25 cellular contexts compared by ENCODE assay signal in the genomic region with DNA sequence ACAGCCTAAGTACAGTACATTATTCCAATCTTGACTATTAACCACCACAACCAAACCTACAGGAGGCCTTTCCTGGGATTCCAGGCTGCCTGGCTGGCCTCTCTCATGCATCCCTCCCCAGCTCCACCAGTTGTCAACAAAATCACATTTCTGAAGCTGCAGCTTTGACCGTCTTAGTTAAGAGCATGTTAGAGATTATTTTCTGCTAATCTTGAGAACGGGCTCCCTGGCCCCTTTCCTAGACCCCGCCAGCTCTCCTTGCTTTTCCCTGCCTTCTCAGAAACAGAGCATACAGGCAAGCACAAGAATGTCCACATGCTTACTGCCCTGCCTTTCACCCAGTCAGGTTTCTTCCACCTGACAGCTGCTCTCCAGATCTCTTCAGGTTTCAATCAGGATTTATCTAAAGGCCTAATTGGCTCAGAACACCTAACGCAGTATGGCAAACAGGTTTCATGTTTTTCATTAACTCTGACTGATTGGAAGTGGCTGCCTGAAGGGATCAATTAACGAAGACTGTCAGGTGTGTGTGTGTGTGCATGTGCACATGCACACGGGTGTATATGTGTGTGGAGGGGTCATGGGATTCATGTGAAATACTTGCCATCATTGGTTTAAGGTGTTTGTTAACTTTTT.
"Had no signal": no experiment of that assay in that cellular context is flagged by ENCODE, and none has a peak within 500 bp of the region (broad histone marks: within the 10 kb centered on the region; RNA-seq: fewer than 3 reads in every experiment).

No MANE protein-coding gene starts in this region.

- ATAC-seq: activated CD8-positive, alpha-beta memory T cell treated with anti-CD3 and anti-CD28 coated beads, Interleukin-2, amount 10 ng/mL, durations not matched to agents 7 days and 5 days; activated CD8-positive, alpha-beta T cell treated with anti-CD3 and anti-CD28 coated beads for 36 hours; activated naive CD4-positive, alpha-beta T cell treated with anti-CD3 and anti-CD28 coated beads, Interleukin-2, amount 50 U/mL, for 72 hours; activated T-cell treated with anti-CD3 and anti-CD28 coated beads, Interleukin-2, amount 50 U/mL, for 72 hours; gastrocnemius medialis; left cardiac atrium; pancreas; stimulated activated naive B cell treated with anti-CD40 and anti-IgM and Interleukin-4, amounts not matched to agents 10 μg/mL and 1 μg/mL and 100 μg/mL, for 72 hours; T-helper 17 cell had no signal

- H3K27ac ChIP-seq: breast epithelium, gastrocnemius medialis, pancreas, psoas muscle, stomach, thyroid gland, upper lobe of left lung had no signal

- H3K4me3 ChIP-seq: breast epithelium, gastrocnemius medialis, pancreas, psoas muscle, stomach, thyroid gland, upper lobe of left lung had no signal

- H3K27me3 ChIP-seq: breast epithelium, gastrocnemius medialis, pancreas, stomach, thyroid gland, upper lobe of left lung had no signal

- H3K9me3 ChIP-seq: breast epithelium, gastrocnemius medialis, pancreas, psoas muscle, stomach, thyroid gland, upper lobe of left lung had no signal

- DNase-seq: activated CD4-positive, alpha-beta T cell treated with anti-CD3 and anti-CD28 coated beads, Interleukin-2, amount 10 ng/mL, durations not matched to agents 24 days and 14 days; activated CD4-positive, CD25-positive, alpha-beta regulatory T cell treated with anti-CD3 and anti-CD28 coated beads, Interleukin-2, amount 50 U/mL, for 72 hours; activated CD8-positive, alpha-beta memory T cell treated with anti-CD3 and anti-CD28 coated beads, Interleukin-2, amount 10 ng/mL, durations not matched to agents 7 days and 5 days; activated CD8-positive, alpha-beta T cell treated with anti-CD3 and anti-CD28 coated beads for 36 hours; activated naive CD4-positive, alpha-beta T cell; activated T-cell treated with anti-CD3 and anti-CD28 coated beads for 4 hours; activated T-cell treated with anti-CD3 and anti-CD28 coated beads, Interleukin-2, amount 50 U/mL, for 72 hours; effector memory CD4-positive, alpha-beta T cell; erythroblast; gastrocnemius medialis; glutamatergic neuron; left cardiac atrium; mammary epithelial cell; pancreas; psoas muscle; stimulated activated CD4-positive, alpha-beta T cell treated with anti-CD3 and anti-CD28 coated beads, Interleukin-15, amount 100 ng/mL, for 24 hours; stimulated activated CD4-positive, alpha-beta T cell treated with anti-CD3 and anti-CD28 coated beads, Interleukin-2, amount 100 ng/mL, for 24 hours; stimulated activated naive B cell treated with anti-CD40 and anti-IgM and Interleukin-4, amounts not matched to agents 10 μg/mL and 1 μg/mL and 100 μg/mL, for 72 hours; stomach; T-helper 17 cell; T1000; thyroid gland; upper lobe of left lung had no signal

- H3K36me3 ChIP-seq: breast epithelium, gastrocnemius medialis, pancreas, thyroid gland, upper lobe of left lung had no signal
